17 cellular contexts compared by ENCODE assay signal in genomic region chr21:31030367-31031106, GRCh38. TPM values are rescaled to one million over a fixed set of nuclear protein-coding genes. Genes with fewer than 3 reads are reported as not detected.
DNase-seq lines count a peak whose midpoint lies in the region; ATAC-seq and TF ChIP-seq lines count a peak whose summit lies in the region.
"Had no signal": no experiment of that assay in that cellular context is flagged by ENCODE, and none has a peak within 500 bp of the region (broad histone marks: within the 10 kb centered on the region; RNA-seq: fewer than 3 reads in every experiment).

No MANE protein-coding gene starts in this region.

- no peak for TF ChIP-seq POLR2A in esophagus squamous epithelium (IDR thresholded peaks at IDR 0.05)

- H3K4me3 ChIP-seq in esophagus squamous epithelium = no peak overlapping the region

- ATAC-seq in GM18502 (IDR thresholded peaks at IDR 0.05; ENCODE audit: poor library complexity, unreplicated experiment) = peak; percentile 89
- ATAC-seq in GM19455 (IDR thresholded peaks at IDR 0.05; ENCODE audit: unreplicated experiment) = peak; percentile 77
- ATAC-seq in HG02870 (IDR thresholded peaks at IDR 0.05; ENCODE audit: unreplicated experiment) = peak; percentile 93
- ATAC-seq in HG03571 (IDR thresholded peaks at IDR 0.05; ENCODE audit: unreplicated experiment) = peak; percentile 81
- no peak for ATAC-seq in SK-N-SH treated with all-trans-retinoic acid at 6 μM for 48 hours
- no peak for ATAC-seq in Right ventricle myocardium superior (ENCODE audit: poor library complexity)
- no peak for ATAC-seq in sciatic nerve

- no peaks in the 10 kb centered on the region for H3K9me3 ChIP-seq in esophagus squamous epithelium
- H3K9me3 ChIP-seq: BE2C had no signal

- 72 to 76% methylated on average over 3 of the region's 3 CpGs for WGBS in esophagus squamous epithelium, 2 donors

- no peaks in the 10 kb centered on the region for H3K4me1 ChIP-seq in esophagus squamous epithelium
- H3K4me1 ChIP-seq: BE2C had no signal

- no peaks in the 10 kb centered on the region for H3K36me3 ChIP-seq in esophagus squamous epithelium
- H3K36me3 ChIP-seq: BE2C had no signal

- no peaks in the 10 kb centered on the region for H3K27me3 ChIP-seq in esophagus squamous epithelium
- H3K27me3 ChIP-seq: BE2C had no signal

- TF ChIP-seq CTCF in esophagus squamous epithelium (IDR thresholded peaks at IDR 0.05) = no peak

- intact Hi-C loops in esophagus squamous epithelium (cut with DNase I) (no loop called here), Right ventricle myocardium superior (cut with DNase I) (no loop called here), sciatic nerve (cut with DNase I) (no loop called here)

- no peak overlapping the region for H3K27ac ChIP-seq in esophagus squamous epithelium

- DNase-seq in esophagus squamous epithelium (lab: John Stamatoyannopoulos, UW) (no peak), Right ventricle myocardium superior (no peak), sciatic nerve (ENCODE audit: low spot score) (no peak)
- DNase-seq: activated CD4-positive, alpha-beta T cell treated with anti-CD3 and anti-CD28 coated beads, Interleukin-2, amount 50 U/mL, for 4 hours; activated effector memory CD4-positive, alpha-beta T cell treated with anti-CD3 and anti-CD28 coated beads, Interleukin-2, amount 50 U/mL, for 16 hours; BE2C; GOT3; mammary epithelial cell; NCI-H146; occipital lobe; SW 1271 had no signal

TF ChIP-seq in SK-N-SH treated with all-trans-retinoic acid at 6 μM for 48 hours, 23 proteins besides CTCF, POLR2A, EP300 and RAD21:
- no peak for TF ChIP-seq ZC3H10 (CRISPR knock-in tag; IDR thresholded peaks at IDR 0.05)
- no peak for TF ChIP-seq CREB5 (CRISPR knock-in tag; IDR thresholded peaks at IDR 0.05; ENCODE audit: low read depth)
- no peak for TF ChIP-seq PPARA (CRISPR knock-in tag; IDR thresholded peaks at IDR 0.05; ENCODE audit: borderline replicate concordance)
- TF ChIP-seq TCF4 (CRISPR knock-in tag; IDR thresholded peaks at IDR 0.05; ENCODE audit: borderline replicate concordance) = no peak
- TF ChIP-seq PATZ1 (CRISPR knock-in tag; IDR thresholded peaks at IDR 0.05; ENCODE audit: borderline replicate concordance) = no peak
- no peak for TF ChIP-seq ARNTL (CRISPR knock-in tag; IDR thresholded peaks at IDR 0.05; ENCODE audit: borderline replicate concordance, low read depth)
- TF ChIP-seq ZFP30 (CRISPR knock-in tag; IDR thresholded peaks at IDR 0.05) = no peak
- TF ChIP-seq BACH2 (CRISPR knock-in tag; IDR thresholded peaks at IDR 0.05; ENCODE audit: borderline replicate concordance) = no peak
- no peak for TF ChIP-seq GLIS3 (CRISPR knock-in tag; IDR thresholded peaks at IDR 0.05)
- no peak for TF ChIP-seq SNAI2 (CRISPR knock-in tag; IDR thresholded peaks at IDR 0.05)
- no peak for TF ChIP-seq TSHZ2 (CRISPR knock-in tag; IDR thresholded peaks at IDR 0.05)

RNA-seq across cellular contexts. Expression of gene KRTAP19-8, which starts 7.7 kb away (rescaled TPM):
- not detected for total RNA-seq in esophagus squamous epithelium
- total RNA-seq in Right ventricle myocardium superior = not detected
- total RNA-seq in sciatic nerve = not detected
- total RNA-seq: cardiac septum, mammary epithelial cell, occipital lobe had no signal

Comparison
In these comparisons a context has a peak if more than half of its experiments do, and no peak if none do; other contexts are left out.
1. ATAC-seq: peak in GM18502 (single experiment), GM19455 (single experiment), HG02870 (single experiment) and HG03571 (single experiment); none in SK-N-SH treated with all-trans-retinoic acid at 6 μM for 48 hours (single experiment), Right ventricle myocardium superior (single experiment) and sciatic nerve (single experiment).